Comparison of ENCODE assay signal across 1 cellular context in genomic region chr17:50147841-50148225, GRCh38.
TF ChIP-seq lines count a peak whose summit lies in the region.

No MANE protein-coding gene starts in this region.

TF ChIP-seq in HCT116, 20 proteins besides CTCF, POLR2A, EP300 and RAD21 (continued from another document):
- no peak for TF ChIP-seq MAX (IDR thresholded peaks at IDR 0.05)
- TF ChIP-seq SIN3A (IDR thresholded peaks at IDR 0.05; ENCODE audit: low read depth) = no peak
- no peak for TF ChIP-seq TCF7L2 (IDR thresholded peaks at IDR 0.05; ENCODE audit: borderline replicate concordance, extremely low read depth, insufficient read depth, insufficient read length)
- no peak for TF ChIP-seq REST (IDR thresholded peaks at IDR 0.05; ENCODE audit: low read depth)
TF ChIP-seq in HCT116: peak in this region for 0.
